Comparison of ENCODE assay signal across 24 cellular contexts in genomic region chr6:110043366-110043994, GRCh38.
DNase-seq lines count a peak whose midpoint lies in the region; ATAC-seq and TF ChIP-seq lines count a peak whose summit lies in the region.
"Had no signal": no experiment of that assay in that cellular context is flagged by ENCODE, and none has a peak within 500 bp of the region (broad histone marks: within the 10 kb centered on the region; RNA-seq: fewer than 3 reads in every experiment).

No MANE protein-coding gene starts in this region.

- H3K9me2 ChIP-seq in OCI-LY7 (ENCODE audit: insufficient read depth, low read length): no peaks in the 10 kb centered on the region

- CTCF ChIA-PET in OCI-LY7 (lab: Charles Lee; ENCODE audit: unreplicated experiment): interaction anchor here (0.9 kb wide), 1 partner anchor 43 kb away, joined by 3 read pairs; no protein-coding TSS in a partner anchor

- no peak for TF ChIP-seq POLR2A in sigmoid colon (IDR thresholded peaks at IDR 0.05)

- in situ Hi-C loops in G401 (cut with HindIII; ENCODE audit: low sequenced_read_pairs): no loop called here

- H3K27ac Mint-ChIP-seq in IgD-negative memory B cell: peak overlapping the region; percentile 10 to 92 (median 46)
- H3K27ac Mint-ChIP-seq in naive B cell: peak overlapping the region in 4 of 6 donors; percentile 14 to 92 (median 68)
- H3K27ac Mint-ChIP-seq: activated CD4-positive, alpha-beta memory T cell treated with anti-CD3 and anti-CD28 coated beads, Interleukin-2, amount 10 ng/mL, durations not matched to agents 7 days and 5 days; stimulated activated naive B cell treated with anti-CD40 and anti-IgM and Interleukin-4, amounts not matched to agents 10 μg/mL and 1 μg/mL and 100 μg/mL, for 72 hours; T-helper 17 cell had no signal

- H3K4me1 Mint-ChIP-seq in IgD-negative memory B cell: peaks cover 13 to 19% (median 15%) of the 10 kb centered on the region in 3 donors
- H3K4me1 Mint-ChIP-seq in naive B cell: peaks cover 17 to 30% (median 27%) of the 10 kb centered on the region in 3 donors

- H3K27me3 ChIP-seq in sigmoid colon: no peaks in the 10 kb centered on the region
- H3K27me3 ChIP-seq: dorsolateral prefrontal cortex had no signal

- peaks cover 0 to 3% (median 0%) of the 10 kb centered on the region in 3 donors for H3K9me3 Mint-ChIP-seq in IgD-negative memory B cell
- H3K9me3 Mint-ChIP-seq in naive B cell: peaks cover 0 to 8% (median 0%) of the 10 kb centered on the region in 7 donors
- H3K9me3 Mint-ChIP-seq: activated CD4-positive, alpha-beta memory T cell treated with anti-CD3 and anti-CD28 coated beads, Interleukin-2, amount 10 ng/mL, durations not matched to agents 7 days and 5 days; naive thymus-derived CD8-positive, alpha-beta T cell; stimulated activated naive B cell treated with anti-CD40 and anti-IgM and Interleukin-4, amounts not matched to agents 10 μg/mL and 1 μg/mL and 100 μg/mL, for 72 hours had no signal

- H3K36me3 Mint-ChIP-seq in IgD-negative memory B cell (no peaks in the 10 kb centered on the region), naive B cell (no peaks in the 10 kb centered on the region)
- H3K36me3 Mint-ChIP-seq: CD14-positive monocyte; naive thymus-derived CD8-positive, alpha-beta T cell; stimulated activated naive B cell treated with anti-CD40 and anti-IgM and Interleukin-4, amounts not matched to agents 10 μg/mL and 1 μg/mL and 100 μg/mL, for 72 hours had no signal

- no peaks in the 10 kb centered on the region for H3K79me2 ChIP-seq in OCI-LY7 (ENCODE audit: insufficient read depth, low read depth, low read length)

- H3K27me3 Mint-ChIP-seq in IgD-negative memory B cell (no peaks in the 10 kb centered on the region), naive B cell (no peaks in the 10 kb centered on the region)
- H3K27me3 Mint-ChIP-seq: activated CD4-positive, alpha-beta memory T cell treated with anti-CD3 and anti-CD28 coated beads, Interleukin-2, amount 10 ng/mL, durations not matched to agents 7 days and 5 days; naive thymus-derived CD8-positive, alpha-beta T cell; stimulated activated naive B cell treated with anti-CD40 and anti-IgM and Interleukin-4, amounts not matched to agents 10 μg/mL and 1 μg/mL and 100 μg/mL, for 72 hours had no signal

- no peak for TF ChIP-seq EP300 in sigmoid colon (IDR thresholded peaks at IDR 0.05)

- ATAC-seq in naive B cell (ENCODE audit: low read depth in 2 of 2): no peak
- ATAC-seq: heart right ventricle; naive thymus-derived CD8-positive, alpha-beta T cell; stimulated activated naive B cell treated with anti-CD40 and anti-IgM and Interleukin-4, amounts not matched to agents 10 μg/mL and 1 μg/mL and 100 μg/mL, for 72 hours; T-helper 17 cell had no signal

- H3K27ac ChIP-seq in OCI-LY7 (ENCODE audit: low read depth, low read length, poor library complexity, severe bottlenecking) (no peak overlapping the region), sigmoid colon (no peak overlapping the region)
- H3K27ac ChIP-seq: heart right ventricle, KMS-11 had no signal

- no TSS peak for BruUV-seq in OCI-LY7 (replicated peaks; lab: Mats Ljungman, UMichigan)

- DNase-seq in G401 (ENCODE audit: low spot score) (peak; percentile 73), UCSD-AML1 (lab: John Stamatoyannopoulos, UW; ENCODE audit: unreplicated experiment) (peak; percentile 50), naive B cell (no peak), OCI-LY7 (ENCODE audit: low spot score) (no peak), T-helper 1 cell (no peak), GM10266 (ENCODE audit: extremely low spot score) (no peak), sigmoid colon (no peak)
- DNase-seq: activated CD4-positive, alpha-beta memory T cell treated with anti-CD3 and anti-CD28 coated beads, Interleukin-2, amount 10 ng/mL, durations not matched to agents 7 days and 5 days; activated CD4-positive, CD25-positive, alpha-beta regulatory T cell treated with anti-CD3 and anti-CD28 coated beads, Interleukin-2, amount 50 U/mL, for 72 hours; activated CD8-positive, alpha-beta memory T cell treated with anti-CD3 and anti-CD28 coated beads, Interleukin-2, amount 50 U/mL, for 4 hours; activated naive CD4-positive, alpha-beta T cell; central memory CD4-positive, alpha-beta T cell; dorsolateral prefrontal cortex; foreskin melanocyte; H7; heart right ventricle; midbrain; naive thymus-derived CD8-positive, alpha-beta T cell; NCI-H1436; stimulated activated naive B cell treated with anti-CD40 and anti-IgM and Interleukin-4, amounts not matched to agents 10 μg/mL and 1 μg/mL and 100 μg/mL, for 72 hours; T-helper 17 cell had no signal

- intact Hi-C loops in OCI-LY7 (cut with micrococcal nuclease; ENCODE audit: unreplicated experiment): no loop called here
- intact Hi-C loops in sigmoid colon (cut with DNase I): loop anchor here (5.0 to 10.0 kb wide), 2 partner anchors 336 to 519 kb away; no protein-coding TSS in a partner anchor

- H3K36me3 ChIP-seq in OCI-LY7 (ENCODE audit: insufficient read depth, low read length) (no peaks in the 10 kb centered on the region), sigmoid colon (no peaks in the 10 kb centered on the region)
- H3K36me3 ChIP-seq: heart right ventricle had no signal

- WGBS in sigmoid colon, 2 donors: 60 to 76% methylated on average over 6 of the region's 6 CpGs

- H3K4me3 Mint-ChIP-seq in IgD-negative memory B cell: peak overlapping the region in 3 of 4 donors; percentile 30 to 75 (median 68)
- H3K4me3 Mint-ChIP-seq in naive B cell: peak overlapping the region in 6 of 8 donors; percentile 15 to 64 (median 49)
- H3K4me3 Mint-ChIP-seq: activated CD4-positive, alpha-beta memory T cell treated with anti-CD3 and anti-CD28 coated beads, Interleukin-2, amount 10 ng/mL, durations not matched to agents 7 days and 5 days; naive thymus-derived CD8-positive, alpha-beta T cell; stimulated activated naive B cell treated with anti-CD40 and anti-IgM and Interleukin-4, amounts not matched to agents 10 μg/mL and 1 μg/mL and 100 μg/mL, for 72 hours; T-helper 17 cell had no signal

- TF ChIP-seq CTCF in OCI-LY7 (conservative IDR thresholded peaks at IDR 0.05; ENCODE audit: low read length): no peak
- TF ChIP-seq CTCF in GM10266 (IDR thresholded peaks at IDR 0.05; ENCODE audit: control insufficient read depth, insufficient read depth, low read depth, missing control alignments): no peak
- no peak for TF ChIP-seq CTCF in sigmoid colon (IDR thresholded peaks at IDR 0.05)

- H3K9me3 ChIP-seq in OCI-LY7 (ENCODE audit: low read length) (peaks cover 8% of the 10 kb centered on the region), sigmoid colon (no peaks in the 10 kb centered on the region)

- H3K4me3 ChIP-seq in OCI-LY7 (ENCODE audit: low read depth, low read length, poor library complexity, severe bottlenecking) (no peak overlapping the region), sigmoid colon (no peak overlapping the region)
- H3K4me3 ChIP-seq: dorsolateral prefrontal cortex, heart right ventricle had no signal

- H3K4me2 ChIP-seq in OCI-LY7 (ENCODE audit: low read length): no peak overlapping the region
- H3K4me2 ChIP-seq: KMS-11 had no signal

- POLR2A ChIA-PET in OCI-LY7 (lab: Charles Lee): interaction anchor here (0.5 to 1.7 kb wide), 6 partner anchors 24 to 1083 kb away, joined by 3 to 7 read pairs (median 4); partner anchors contain the start of genes AK9 and FIG4

- H3K4me1 ChIP-seq in OCI-LY7 (ENCODE audit: insufficient read depth, low read length, poor library complexity, severe bottlenecking) (peaks cover 15% of the 10 kb centered on the region), sigmoid colon (peaks cover 0 to 4% (median 0%) of the 10 kb centered on the region in 4 donors)

- H2AFZ ChIP-seq in OCI-LY7 (ENCODE audit: low read length): no peak overlapping the region; the same call in 1 of the 2 replicates

- H4K20me1 ChIP-seq in OCI-LY7 (ENCODE audit: insufficient read depth, low read length): no peaks in the 10 kb centered on the region

Comparison
In these comparisons a context has a peak if more than half of its experiments do, and no peak if none do; other contexts are left out.
1. DNase-seq: peak in G401 (single experiment) and UCSD-AML1 (single experiment); none in naive B cell (single experiment), OCI-LY7 (single experiment), T-helper 1 cell (0 of 5), GM10266 (single experiment) and sigmoid colon (single experiment).